ENCODE assay signal across 8 cellular contexts in genomic region chr14:75542585-75543091, GRCh38. TPM values are rescaled to one million over a fixed set of nuclear protein-coding genes. Genes with fewer than 3 reads are reported as not detected.
DNase-seq lines count a peak whose midpoint lies in the region; ATAC-seq, FAIRE-seq and TF ChIP-seq lines count a peak whose summit lies in the region.

No MANE protein-coding gene starts in this region.

- ATAC-seq in HG02623 (IDR thresholded peaks at IDR 0.05; ENCODE audit: unreplicated experiment) (peak; percentile 75), HepG2 (peak; percentile 72)

- H3K9me3 Mint-ChIP-seq in activated naive CD8-positive, alpha-beta T cell (ENCODE audit: low read depth), result no peaks in the 10 kb centered on the region

- H3K27me3 ChIP-seq in HepG2 (ENCODE audit: control insufficient read depth in 1 of 2, insufficient read depth in 2 of 2, low read length in 2 of 2), result no peaks in the 10 kb centered on the region

- TF ChIP-seq RAD21 in HepG2 (CRISPR knock-in tag; IDR thresholded peaks at IDR 0.05), result no peak

- POLR2A ChIA-PET in HepG2 (lab: Yijun Ruan, JAX), result interaction anchor here (0.9 to 1.4 kb wide), 2 partner anchors 9 to 19 kb away, joined by 3 to 4 read pairs; no protein-coding TSS in a partner anchor

- H3K36me3 ChIP-seq in HepG2 (replicated peaks in 1 of 2; ENCODE audit: control insufficient read depth in 1 of 2, insufficient read depth in 2 of 2, low read length in 2 of 2), result no peaks in the 10 kb centered on the region

- no peak overlapping the region for H2AFZ ChIP-seq in HepG2 (ENCODE audit: low read length)

- TF ChIP-seq POLR2A in HepG2 (IDR thresholded peaks at IDR 0.05; ENCODE audit: insufficient read depth in 1 of 2, low read depth in 2 of 2, low read length in 2 of 2), result no peak

- CTCF ChIA-PET in HepG2 (lab: Yijun Ruan, JAX; ENCODE audit: low intra/inter-chr PET ratio, low total read pairs), result no interaction called here

- H3K4me1 ChIP-seq in HepG2 (ENCODE audit: insufficient read depth, low read length), result peaks cover 34% of the 10 kb centered on the region

- H3K4me2 ChIP-seq in HepG2 (ENCODE audit: low read depth, low read length), result peak overlapping the region; percentile 70

- TF ChIP-seq CTCF in GM12864 (IDR thresholded peaks at IDR 0.05; ENCODE audit: low read depth, low read length, missing control alignments), result no peak
- TF ChIP-seq CTCF in HepG2 (CRISPR knock-in tag; IDR thresholded peaks at IDR 0.05), result no peak

- 0 out of 2 replicates have a peak overlapping the region, but pooled peaks have one; percentile 21 for H3K9ac ChIP-seq in HepG2 (ENCODE audit: insufficient read depth, low read depth, low read length)

- intact Hi-C loops in HepG2 (cut with micrococcal nuclease; ENCODE audit: unreplicated experiment), result no loop called here

- H3K27ac Mint-ChIP-seq in activated naive CD8-positive, alpha-beta T cell, result peak overlapping the region; percentile 96

- H3K4me3 ChIP-seq in GM12864 (ENCODE audit: low read depth, low read length), result peak overlapping the region; percentile 9
- peak overlapping the region in 1 of 3 experiments; percentile 38; a peak in 1 of 6 replicates for H3K4me3 ChIP-seq in HepG2 (replicated peaks in 1 of 3; ENCODE audit: insufficient read depth in 1 of 3, low read depth in 2 of 3, low read length in 3 of 3)

- FAIRE-seq in HepG2 (lab: Jason Lieb, UNC), result no peak

- WGBS in HepG2 (ENCODE audit: low lambda C conversion rate), result 7% methylated on average over 5 of the region's 10 CpGs

- peaks cover 61% of the 10 kb centered on the region for H3K4me1 Mint-ChIP-seq in activated naive CD8-positive, alpha-beta T cell (ENCODE audit: low read depth)

- no peaks in the 10 kb centered on the region for H4K20me1 ChIP-seq in HepG2 (ENCODE audit: insufficient read depth, low read length)

- H3K9me3 ChIP-seq in HepG2 (ENCODE audit: low read length), result no peaks in the 10 kb centered on the region

- peak; percentile 66 for DNase-seq in GM12864 (ENCODE audit: low read depth)
- DNase-seq in SKM-1 (lab: John Stamatoyannopoulos, UW; ENCODE audit: unreplicated experiment), result peak; percentile 43
- DNase-seq in HepG2 (ENCODE audit: low spot score), result no peak
- DNase-seq in stimulated activated CD8-positive, alpha-beta memory T cell treated with anti-CD3 and anti-CD28 coated beads, Interleukin-15, amount 100 ng/mL, for 48 hours (ENCODE audit: low read depth in 2 of 2), result peak; percentile 82 to 85
- no peak for DNase-seq in LoVo (ENCODE audit: low spot score)
- DNase-seq in NCI-H774 (lab: John Stamatoyannopoulos, UW), result no peak

- no peak overlapping the region for H3K27ac ChIP-seq in HepG2 (ENCODE audit: extremely low read length, insufficient read depth, low read length)

- H3K27me3 Mint-ChIP-seq in activated naive CD8-positive, alpha-beta T cell, result no peaks in the 10 kb centered on the region

- in situ Hi-C loops in HepG2 (cut with HindIII; ENCODE audit: extremely low pct_ligation_motif_present, low pct_unique_long_range_greater_than_20kb), result no loop called here

- peak overlapping the region; percentile 74 for H3K4me3 Mint-ChIP-seq in activated naive CD8-positive, alpha-beta T cell

- H3K79me2 ChIP-seq in HepG2 (ENCODE audit: insufficient read depth, low read length), result no peaks in the 10 kb centered on the region

- no TSS peak for BruUV-seq in HepG2 (replicated peaks; lab: Mats Ljungman, UMichigan)

- peaks cover 6% of the 10 kb centered on the region for H3K36me3 Mint-ChIP-seq in activated naive CD8-positive, alpha-beta T cell

- TF ChIP-seq EP300 in HepG2 (IDR thresholded peaks at IDR 0.05; ENCODE audit: low read depth in 2 of 2, low read length in 2 of 2), result no peak
- TF ChIP-seq EP300 in HepG2 (CRISPR knock-in tag; IDR thresholded peaks at IDR 0.05; ENCODE audit: borderline replicate concordance), result no peak

TF ChIP-seq in HepG2, 621 proteins besides CTCF, POLR2A, EP300 and RAD21:
- TF ChIP-seq DNMT3B (CRISPR knock-in tag; conservative IDR thresholded peaks at IDR 0.05) (no peak), SP4 (CRISPR knock-in tag; IDR thresholded peaks at IDR 0.05) (peak; percentile 36; the same call in 1 of the 2 replicates), ZNF687 (CRISPR knock-in tag; IDR thresholded peaks at IDR 0.05) (peak; percentile 34; the same call in 1 of the 2 replicates), ZNF652 (CRISPR knock-in tag; IDR thresholded peaks at IDR 0.05; ENCODE audit: borderline replicate concordance, low read depth) (no peak)

RNA-seq across cellular contexts. Expression of gene BATF, which starts 20.4 kb away (rescaled TPM):
- 0.22 and 0.44 TPM in 2 replicates for total RNA-seq in HepG2 (2016; rRNA removed; fragmentation: Illumina TruSeq; extraction: Trizol)
- 0.26 and 0.30 TPM in 2 replicates for total RNA-seq in HepG2 (2016; cell fraction: cytosol; rRNA removed; fragmentation: Illumina TruSeq; extraction: Trizol; ENCODE audit: low read depth)
- 0.19 TPM in 1 of 2 replicates, not detected in the other for total RNA-seq in HepG2 (2016; cell fraction: insoluble cytoplasmic fraction; rRNA removed; fragmentation: Illumina TruSeq; extraction: Trizol)
- total RNA-seq in HepG2 (2016; cell fraction: membrane; rRNA removed; fragmentation: Illumina TruSeq; extraction: Trizol), result 0.53 and 0.96 TPM in 2 replicates
- not detected in 2 replicates for total RNA-seq in HepG2 (2016; cell fraction: nucleus; rRNA removed; fragmentation: Illumina TruSeq; extraction: Trizol)
- polyA plus RNA-seq in HepG2 (2011; rRNA removed), result 0.37 and 0.88 TPM in 2 replicates
- polyA plus RNA-seq in HepG2 (2011; cell fraction: cytosol; rRNA removed), result 0.31 and 0.60 TPM in 2 replicates
- 0.48 TPM in 2 replicates for polyA plus RNA-seq in HepG2 (2011; cell fraction: nucleus; rRNA removed)
- polyA plus RNA-seq in HepG2 (2012), result 0.20 TPM in 1 of 2 replicates, not detected in the other
- polyA plus RNA-seq in HepG2 (2016; cell fraction: cytosol; fragmentation: Illumina TruSeq; extraction: Trizol; ENCODE audit: low read depth), result 0.44 and 0.83 TPM in 2 replicates
- 0.41 TPM in 1 of 2 replicates, not detected in the other for polyA plus RNA-seq in HepG2 (2016; cell fraction: insoluble cytoplasmic fraction; fragmentation: Illumina TruSeq; extraction: Trizol; ENCODE audit: low read depth)
- polyA plus RNA-seq in HepG2 (2016; cell fraction: membrane; fragmentation: Illumina TruSeq; extraction: Trizol; ENCODE audit: low read depth), result 0.79 and 0.93 TPM in 2 replicates
- not detected in 2 replicates for polyA plus RNA-seq in HepG2 (2016; cell fraction: nucleus; fragmentation: Illumina TruSeq; extraction: Trizol; ENCODE audit: insufficient read depth, low read depth)
- polyA minus RNA-seq in HepG2 (2011; rRNA and poly(A)+ RNA removed; ENCODE audit: low replicate concordance), result 0.70 TPM in 1 of 2 replicates, not detected in the other
- 0.69 TPM in 1 of 2 replicates, not detected in the other for polyA minus RNA-seq in HepG2 (2011; cell fraction: cytosol; rRNA and poly(A)+ RNA removed)
- polyA minus RNA-seq in HepG2 (2011; cell fraction: nucleus; rRNA and poly(A)+ RNA removed), result 0.62 TPM in 1 of 2 replicates, not detected in the other

RNA-seq across cellular contexts. Expression of gene FLVCR2, which starts 35.8 kb away (rescaled TPM):
- total RNA-seq in HepG2 (2016; rRNA removed; fragmentation: Illumina TruSeq; extraction: Trizol), result 5.5 and 9.9 TPM in 2 replicates
- 7.3 and 7.4 TPM in 2 replicates for total RNA-seq in HepG2 (2016; cell fraction: cytosol; rRNA removed; fragmentation: Illumina TruSeq; extraction: Trizol; ENCODE audit: low read depth)
- 5.0 and 9.9 TPM in 2 replicates for total RNA-seq in HepG2 (2016; cell fraction: insoluble cytoplasmic fraction; rRNA removed; fragmentation: Illumina TruSeq; extraction: Trizol)
- total RNA-seq in HepG2 (2016; cell fraction: membrane; rRNA removed; fragmentation: Illumina TruSeq; extraction: Trizol), result 4.0 TPM in 2 replicates
- total RNA-seq in HepG2 (2016; cell fraction: nucleus; rRNA removed; fragmentation: Illumina TruSeq; extraction: Trizol), result 10.9 and 16.4 TPM in 2 replicates
- polyA plus RNA-seq in HepG2 (2011; rRNA removed), result 10.5 and 10.8 TPM in 2 replicates
- polyA plus RNA-seq in HepG2 (2011; cell fraction: cytosol; rRNA removed), result 7.4 and 9.1 TPM in 2 replicates
- 8.0 and 8.1 TPM in 2 replicates for polyA plus RNA-seq in HepG2 (2011; cell fraction: nucleus; rRNA removed)
- 5.6 and 6.4 TPM in 2 replicates for polyA plus RNA-seq in HepG2 (2012)
- 0.65 and 1.3 TPM in 2 replicates for polyA plus RNA-seq in HepG2 (2016; cell fraction: cytosol; fragmentation: Illumina TruSeq; extraction: Trizol; ENCODE audit: low read depth)
- polyA plus RNA-seq in HepG2 (2016; cell fraction: insoluble cytoplasmic fraction; fragmentation: Illumina TruSeq; extraction: Trizol; ENCODE audit: low read depth), result 4.2 and 5.4 TPM in 2 replicates
- 1.6 and 1.8 TPM in 2 replicates for polyA plus RNA-seq in HepG2 (2016; cell fraction: membrane; fragmentation: Illumina TruSeq; extraction: Trizol; ENCODE audit: low read depth)
- 10.5 and 14.8 TPM in 2 replicates for polyA plus RNA-seq in HepG2 (2016; cell fraction: nucleus; fragmentation: Illumina TruSeq; extraction: Trizol; ENCODE audit: insufficient read depth, low read depth)
- 13.9 and 28.4 TPM in 2 replicates for polyA minus RNA-seq in HepG2 (2011; rRNA and poly(A)+ RNA removed; ENCODE audit: low replicate concordance)
- 9.8 and 11.6 TPM in 2 replicates for polyA minus RNA-seq in HepG2 (2011; cell fraction: cytosol; rRNA and poly(A)+ RNA removed)
- 15.9 and 16.5 TPM in 2 replicates for polyA minus RNA-seq in HepG2 (2011; cell fraction: nucleus; rRNA and poly(A)+ RNA removed)

Comparison
In these comparisons a context has a peak if more than half of its experiments do, and no peak if none do; other contexts are left out.
1. DNase-seq: peak in GM12864 (single experiment), SKM-1 (single experiment) and stimulated activated CD8-positive, alpha-beta memory T cell treated with anti-CD3 and anti-CD28 coated beads, Interleukin-15, amount 100 ng/mL, for 48 hours (2 of 2); none in HepG2 (single experiment), LoVo (single experiment) and NCI-H774 (single experiment).